In genomic region chr5:148584103-148584502, GRCh38 we compare ENCODE assay signal across 7 cellular contexts.
"Had no signal": no experiment of that assay in that cellular context is flagged by ENCODE, and none has a peak within 500 bp of the region (broad histone marks: within the 10 kb centered on the region; RNA-seq: fewer than 3 reads in every experiment).

No MANE protein-coding gene starts in this region.

- FAIRE-seq: GM12878, GM12891, GM12892, GM18507, GM19239 had no signal

- DNase-seq: GDM1, GF-D8 had no signal

- H3K4me3 ChIP-seq: GM12878 had no signal

- ATAC-seq: GM12878 had no signal
